In genomic region chr1:153565529-153566374, GRCh38 we compare ENCODE assay signal across 8 cellular contexts.
DNase-seq lines count a peak whose midpoint lies in the region; ATAC-seq, FAIRE-seq and TF ChIP-seq lines count a peak whose summit lies in the region.

TSS of gene S100A2 (minus strand) at chr1:153565844. CDS start at chr1:153563877, 1,967 bp downstream.

- no peaks in the 10 kb centered on the region for H3K9me3 ChIP-seq in neuron (ENCODE audit: low read length)

- peak; percentile 56 for FAIRE-seq in urothelium cell line (lab: Jason Lieb, UNC)

- peak within 1 kb of the TSS; percentile 21 for H2AFZ ChIP-seq in neuron (ENCODE audit: low read depth, low read length)

- DNase-seq in AG08396 (ENCODE audit: low spot score) (peak; percentile 88), NCI-H2171 treated with DMSO at 0.1 percent for 48 hours (lab: John Stamatoyannopoulos, UW) (peak; percentile 70), activated T-cell treated with anti-CD3 and anti-CD28 coated beads for 24 hours (ENCODE audit: low read depth) (peak; percentile 49), fibroblast of gingiva (ENCODE audit: low read depth) (peak; percentile 84), urothelium cell line (ENCODE audit: low spot score) (peak; percentile 87)

- no peak for ATAC-seq in HG03439 (IDR thresholded peaks at IDR 0.05; ENCODE audit: unreplicated experiment)

- no peaks in the 10 kb centered on the region for H3K27me3 ChIP-seq in neuron (ENCODE audit: insufficient read depth, low read length)

- TF ChIP-seq POLR2A in GM19099 (IDR thresholded peaks at IDR 0.05; ENCODE audit: extremely low read depth, insufficient read length, low read depth), result peak; percentile 20

- H3K36me3 ChIP-seq in neuron (ENCODE audit: insufficient read depth, low read length), result no peaks in the 10 kb centered on the region

- peaks cover 19% of the 10 kb centered on the region for H3K4me1 ChIP-seq in neuron (ENCODE audit: insufficient read depth, low read length)

- no peak within 1 kb of the TSS for H3K4me3 ChIP-seq in neuron (ENCODE audit: low read length)
